ENCODE assay signal across 8 cellular contexts in the genomic region with DNA sequence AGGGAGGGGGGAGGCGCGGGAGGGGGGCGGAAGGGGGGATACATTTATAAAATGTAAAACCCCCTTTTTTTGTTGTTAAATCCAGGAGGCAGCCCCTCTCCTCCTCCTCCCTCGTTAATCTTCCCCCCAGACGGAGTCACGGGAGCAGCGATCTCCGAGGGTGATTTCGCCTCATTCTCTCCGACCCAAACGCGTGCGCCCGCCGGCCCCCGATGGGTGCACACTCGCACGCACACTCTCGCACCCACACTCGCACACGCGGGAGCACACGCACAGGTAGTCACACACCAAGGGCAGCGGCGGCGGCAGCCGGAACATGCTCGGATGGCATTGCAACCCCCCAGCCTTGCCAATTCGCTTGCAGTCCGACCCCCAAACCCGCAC. TPM values are rescaled to one million over a fixed set of nuclear protein-coding genes. Genes with fewer than 3 reads are reported as not detected.
DNase-seq lines count a peak whose midpoint lies in the region; ATAC-seq and TF ChIP-seq lines count a peak whose summit lies in the region.

No MANE protein-coding gene starts in this region.

- intact Hi-C loops in left ventricle myocardium inferior (cut with micrococcal nuclease) = loop anchor here (10.0 kb wide), 1 partner anchor 55 kb away; no protein-coding TSS in a partner anchor

- ATAC-seq in HG03457 (IDR thresholded peaks at IDR 0.05; ENCODE audit: unreplicated experiment) = no peak
- no peak for ATAC-seq in GM18867 (IDR thresholded peaks at IDR 0.05; ENCODE audit: unreplicated experiment)

- CTCF ChIA-PET in activated naive CD4-positive, alpha-beta T cell treated with anti-CD3 and anti-CD28 coated beads, Interleukin-2, amount 10 ng/mL, durations not matched to agents 7 days and 5 days (lab: Charles Lee) = no interaction called here

- H3K9me3 ChIP-seq in left ventricle myocardium inferior (replicated peaks) = no peaks in the 10 kb centered on the region

- peaks cover 26% of the 10 kb centered on the region for H3K36me3 Mint-ChIP-seq in activated naive CD4-positive, alpha-beta T cell treated with anti-CD3 and anti-CD28 coated beads, Interleukin-2, amount 10 ng/mL, durations not matched to agents 7 days and 5 days

- no peaks in the 10 kb centered on the region for H3K9me3 Mint-ChIP-seq in activated naive CD4-positive, alpha-beta T cell treated with anti-CD3 and anti-CD28 coated beads, Interleukin-2, amount 10 ng/mL, durations not matched to agents 7 days and 5 days

- no peak for TF ChIP-seq CTCF in left ventricle myocardium inferior (IDR thresholded peaks at IDR 0.05; ENCODE audit: borderline replicate concordance)

- DNase-seq in HCEC 1CT (peak; percentile 20), RPMI8226 (peak; percentile 79), left ventricle myocardium inferior (peak; percentile 49), skeletal muscle cell (ENCODE audit: low read depth) (no peak), middle frontal gyrus (ENCODE audit: extremely low spot score, low spot score) (no peak)
- DNase-seq in activated naive CD4-positive, alpha-beta T cell treated with anti-CD3 and anti-CD28 coated beads, Interleukin-2, amount 10 ng/mL, durations not matched to agents 7 days and 5 days = peak; percentile 63

- H3K36me3 ChIP-seq in left ventricle myocardium inferior = no peaks in the 10 kb centered on the region

- H3K4me3 Mint-ChIP-seq in activated naive CD4-positive, alpha-beta T cell treated with anti-CD3 and anti-CD28 coated beads, Interleukin-2, amount 10 ng/mL, durations not matched to agents 7 days and 5 days = peak overlapping the region; percentile 90

- peaks cover 4% of the 10 kb centered on the region for H3K27me3 Mint-ChIP-seq in activated naive CD4-positive, alpha-beta T cell treated with anti-CD3 and anti-CD28 coated beads, Interleukin-2, amount 10 ng/mL, durations not matched to agents 7 days and 5 days

- H3K4me3 ChIP-seq in left ventricle myocardium inferior (peak overlapping the region; percentile 84), skeletal muscle cell (ENCODE audit: low read depth, low read length) (peak overlapping the region; percentile 95)

- H3K27ac ChIP-seq in left ventricle myocardium inferior (replicated peaks) = peak overlapping the region; percentile 97

- H3K4me1 ChIP-seq in left ventricle myocardium inferior = peaks cover 69% of the 10 kb centered on the region

- peak overlapping the region; percentile 94 for H3K27ac Mint-ChIP-seq in activated naive CD4-positive, alpha-beta T cell treated with anti-CD3 and anti-CD28 coated beads, Interleukin-2, amount 10 ng/mL, durations not matched to agents 7 days and 5 days

- H3K4me1 Mint-ChIP-seq in activated naive CD4-positive, alpha-beta T cell treated with anti-CD3 and anti-CD28 coated beads, Interleukin-2, amount 10 ng/mL, durations not matched to agents 7 days and 5 days = peaks cover 41% of the 10 kb centered on the region

- H3K27me3 ChIP-seq in left ventricle myocardium inferior (ENCODE audit: low read depth) = no peaks in the 10 kb centered on the region

RNA-seq across cellular contexts. Expression of a gene that starts 0.5 kb away (rescaled TPM):
- total RNA-seq in left ventricle myocardium inferior = 150 TPM

Comparison
In these comparisons a context has a peak if more than half of its experiments do, and no peak if none do; other contexts are left out.
1. DNase-seq: peak in HCEC 1CT (single experiment), RPMI8226 (single experiment), activated naive CD4-positive, alpha-beta T cell treated with anti-CD3 and anti-CD28 coated beads, Interleukin-2, amount 10 ng/mL, durations not matched to agents 7 days and 5 days (single experiment) and left ventricle myocardium inferior (single experiment); none in skeletal muscle cell (single experiment) and middle frontal gyrus (single experiment).